Comparison of ENCODE assay signal across 1 cellular context in genomic region chr19:55228403-55229031, GRCh38.
TF ChIP-seq lines count a peak whose summit lies in the region.

A gene with protein sequence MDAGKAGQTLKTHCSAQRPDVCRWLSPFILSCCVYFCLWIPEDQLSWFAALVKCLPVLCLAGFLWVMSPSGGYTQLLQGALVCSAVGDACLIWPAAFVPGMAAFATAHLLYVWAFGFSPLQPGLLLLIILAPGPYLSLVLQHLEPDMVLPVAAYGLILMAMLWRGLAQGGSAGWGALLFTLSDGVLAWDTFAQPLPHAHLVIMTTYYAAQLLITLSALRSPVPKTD (minus strand): TSS chr19:55228763. CDS start chr19:55228741, 22 bp downstream.

TF ChIP-seq in HepG2, 621 proteins besides CTCF, POLR2A, EP300 and RAD21 (continued from another document and continues in another):
- TF ChIP-seq, protein P1, sequence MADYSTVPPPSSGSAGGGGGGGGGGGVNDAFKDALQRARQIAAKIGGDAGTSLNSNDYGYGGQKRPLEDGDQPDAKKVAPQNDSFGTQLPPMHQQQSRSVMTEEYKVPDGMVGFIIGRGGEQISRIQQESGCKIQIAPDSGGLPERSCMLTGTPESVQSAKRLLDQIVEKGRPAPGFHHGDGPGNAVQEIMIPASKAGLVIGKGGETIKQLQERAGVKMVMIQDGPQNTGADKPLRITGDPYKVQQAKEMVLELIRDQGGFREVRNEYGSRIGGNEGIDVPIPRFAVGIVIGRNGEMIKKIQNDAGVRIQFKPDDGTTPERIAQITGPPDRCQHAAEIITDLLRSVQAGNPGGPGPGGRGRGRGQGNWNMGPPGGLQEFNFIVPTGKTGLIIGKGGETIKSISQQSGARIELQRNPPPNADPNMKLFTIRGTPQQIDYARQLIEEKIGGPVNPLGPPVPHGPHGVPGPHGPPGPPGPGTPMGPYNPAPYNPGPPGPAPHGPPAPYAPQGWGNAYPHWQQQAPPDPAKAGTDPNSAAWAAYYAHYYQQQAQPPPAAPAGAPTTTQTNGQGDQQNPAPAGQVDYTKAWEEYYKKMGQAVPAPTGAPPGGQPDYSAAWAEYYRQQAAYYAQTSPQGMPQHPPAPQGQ (CRISPR knock-in tag; IDR thresholded peaks at IDR 0.05; ENCODE audit: borderline replicate concordance): peak; percentile 61; the same call in 1 of the 2 replicates
- TF ChIP-seq NFE2L1 (CRISPR knock-in tag; IDR thresholded peaks at IDR 0.05; ENCODE audit: borderline replicate concordance) (no peak), SETDB1 (CRISPR knock-in tag; IDR thresholded peaks at IDR 0.05; ENCODE audit: borderline replicate concordance) (no peak), SALL2 (CRISPR knock-in tag; IDR thresholded peaks at IDR 0.05) (no peak), NFE2 (CRISPR knock-in tag; IDR thresholded peaks at IDR 0.05) (no peak), FOXA3 (CRISPR knock-in tag; IDR thresholded peaks at IDR 0.05) (peak; percentile 69), XRCC5 (optimal IDR thresholded peaks at IDR 0.05; ENCODE audit: low read length) (peak; percentile 41), KDM2A (CRISPR knock-in tag; IDR thresholded peaks at IDR 0.05; ENCODE audit: borderline replicate concordance, low read depth) (no peak; the same call in 1 of the 2 replicates), ARID5B (CRISPR knock-in tag; IDR thresholded peaks at IDR 0.05) (peak; percentile 13; the same call in 1 of the 2 replicates), KLF9 (CRISPR knock-in tag; IDR thresholded peaks at IDR 0.05; ENCODE audit: low read depth) (no peak), ZNF24 (IDR thresholded peaks at IDR 0.05) (no peak), FOXC1 (CRISPR knock-in tag; IDR thresholded peaks at IDR 0.05; ENCODE audit: borderline replicate concordance) (peak; percentile 79; the same call in 1 of the 2 replicates), KAT2B (IDR thresholded peaks at IDR 0.05; ENCODE audit: borderline replicate concordance, low read depth, low read length) (no peak), ZSCAN29 (CRISPR knock-in tag; conservative IDR thresholded peaks at IDR 0.05) (peak; percentile 96), SMAD9 (CRISPR knock-in tag; IDR thresholded peaks at IDR 0.05) (no peak), HIC2 (CRISPR knock-in tag; IDR thresholded peaks at IDR 0.05; ENCODE audit: low read depth) (peak; percentile 90), ZFP41 (CRISPR knock-in tag; IDR thresholded peaks at IDR 0.05; ENCODE audit: borderline replicate concordance) (no peak), ZBTB42 (CRISPR knock-in tag; IDR thresholded peaks at IDR 0.05) (no peak), KDM6A (CRISPR knock-in tag; IDR thresholded peaks at IDR 0.05; ENCODE audit: low read depth) (0 out of 2 replicates have a peak, but pooled peaks have one; percentile 33), ISX (CRISPR knock-in tag; conservative IDR thresholded peaks at IDR 0.05) (no peak), ZNF232 (CRISPR knock-in tag; IDR thresholded peaks at IDR 0.05; ENCODE audit: borderline replicate concordance) (no peak), FOXP1 (IDR thresholded peaks at IDR 0.05) (no peak), FOXP1 (CRISPR knock-in tag; IDR thresholded peaks at IDR 0.05) (peak; percentile 41; the same call in 1 of the 2 replicates), CC2D1A (CRISPR knock-in tag; IDR thresholded peaks at IDR 0.05) (no peak), ZNF274 (CRISPR knock-in tag; IDR thresholded peaks at IDR 0.05) (no peak), MEIS2 (CRISPR knock-in tag; IDR thresholded peaks at IDR 0.05) (peak; percentile 70; the same call in 1 of the 2 replicates), GFI1 (CRISPR knock-in tag; IDR thresholded peaks at IDR 0.05; ENCODE audit: borderline replicate concordance) (no peak), RFX1 (IDR thresholded peaks at IDR 0.05) (no peak), DNMT3B (CRISPR knock-in tag; conservative IDR thresholded peaks at IDR 0.05) (no peak), BRF2 (CRISPR knock-in tag; IDR thresholded peaks at IDR 0.05) (no peak), ZNF704 (CRISPR knock-in tag; IDR thresholded peaks at IDR 0.05; ENCODE audit: borderline replicate concordance) (no peak), MIXL1 (CRISPR knock-in tag; IDR thresholded peaks at IDR 0.05) (0 out of 2 replicates have a peak, but pooled peaks have one; percentile 18), BCL6 (CRISPR knock-in tag; IDR thresholded peaks at IDR 0.05) (no peak), TBL1XR1 (IDR thresholded peaks at IDR 0.05; ENCODE audit: borderline replicate concordance, low read length, partially characterized antibody) (no peak), HOXA7 (CRISPR knock-in tag; IDR thresholded peaks at IDR 0.05) (no peak), ZNF792 (CRISPR knock-in tag; IDR thresholded peaks at IDR 0.05) (no peak), SIX4 (CRISPR knock-in tag; IDR thresholded peaks at IDR 0.05) (no peak), ZNF775 (CRISPR knock-in tag; IDR thresholded peaks at IDR 0.05; ENCODE audit: borderline replicate concordance) (no peak)
- TF ChIP-seq, protein P2, sequence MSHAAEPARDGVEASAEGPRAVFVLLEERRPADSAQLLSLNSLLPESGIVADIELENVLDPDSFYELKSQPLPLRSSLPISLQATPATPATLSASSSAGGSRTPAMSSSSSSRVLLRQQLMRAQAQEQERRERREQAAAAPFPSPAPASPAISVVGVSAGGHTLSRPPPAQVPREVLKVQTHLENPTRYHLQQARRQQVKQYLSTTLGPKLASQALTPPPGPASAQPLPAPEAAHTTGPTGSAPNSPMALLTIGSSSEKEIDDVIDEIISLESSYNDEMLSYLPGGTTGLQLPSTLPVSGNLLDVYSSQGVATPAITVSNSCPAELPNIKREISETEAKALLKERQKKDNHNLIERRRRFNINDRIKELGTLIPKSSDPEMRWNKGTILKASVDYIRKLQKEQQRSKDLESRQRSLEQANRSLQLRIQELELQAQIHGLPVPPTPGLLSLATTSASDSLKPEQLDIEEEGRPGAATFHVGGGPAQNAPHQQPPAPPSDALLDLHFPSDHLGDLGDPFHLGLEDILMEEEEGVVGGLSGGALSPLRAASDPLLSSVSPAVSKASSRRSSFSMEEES (CRISPR knock-in tag; IDR thresholded peaks at IDR 0.05): no peak
- TF ChIP-seq, protein P3, sequence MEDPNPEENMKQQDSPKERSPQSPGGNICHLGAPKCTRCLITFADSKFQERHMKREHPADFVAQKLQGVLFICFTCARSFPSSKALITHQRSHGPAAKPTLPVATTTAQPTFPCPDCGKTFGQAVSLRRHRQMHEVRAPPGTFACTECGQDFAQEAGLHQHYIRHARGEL (CRISPR knock-in tag; IDR thresholded peaks at IDR 0.05): no peak
- TF ChIP-seq, protein P4, sequence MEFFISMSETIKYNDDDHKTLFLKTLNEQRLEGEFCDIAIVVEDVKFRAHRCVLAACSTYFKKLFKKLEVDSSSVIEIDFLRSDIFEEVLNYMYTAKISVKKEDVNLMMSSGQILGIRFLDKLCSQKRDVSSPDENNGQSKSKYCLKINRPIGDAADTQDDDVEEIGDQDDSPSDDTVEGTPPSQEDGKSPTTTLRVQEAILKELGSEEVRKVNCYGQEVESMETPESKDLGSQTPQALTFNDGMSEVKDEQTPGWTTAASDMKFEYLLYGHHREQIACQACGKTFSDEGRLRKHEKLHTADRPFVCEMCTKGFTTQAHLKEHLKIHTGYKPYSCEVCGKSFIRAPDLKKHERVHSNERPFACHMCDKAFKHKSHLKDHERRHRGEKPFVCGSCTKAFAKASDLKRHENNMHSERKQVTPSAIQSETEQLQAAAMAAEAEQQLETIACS (CRISPR knock-in tag; IDR thresholded peaks at IDR 0.05): no peak
- TF ChIP-seq, protein P5, sequence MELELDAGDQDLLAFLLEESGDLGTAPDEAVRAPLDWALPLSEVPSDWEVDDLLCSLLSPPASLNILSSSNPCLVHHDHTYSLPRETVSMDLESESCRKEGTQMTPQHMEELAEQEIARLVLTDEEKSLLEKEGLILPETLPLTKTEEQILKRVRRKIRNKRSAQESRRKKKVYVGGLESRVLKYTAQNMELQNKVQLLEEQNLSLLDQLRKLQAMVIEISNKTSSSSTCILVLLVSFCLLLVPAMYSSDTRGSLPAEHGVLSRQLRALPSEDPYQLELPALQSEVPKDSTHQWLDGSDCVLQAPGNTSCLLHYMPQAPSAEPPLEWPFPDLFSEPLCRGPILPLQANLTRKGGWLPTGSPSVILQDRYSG (CRISPR knock-in tag; IDR thresholded peaks at IDR 0.05): no peak
- TF ChIP-seq, protein P6, sequence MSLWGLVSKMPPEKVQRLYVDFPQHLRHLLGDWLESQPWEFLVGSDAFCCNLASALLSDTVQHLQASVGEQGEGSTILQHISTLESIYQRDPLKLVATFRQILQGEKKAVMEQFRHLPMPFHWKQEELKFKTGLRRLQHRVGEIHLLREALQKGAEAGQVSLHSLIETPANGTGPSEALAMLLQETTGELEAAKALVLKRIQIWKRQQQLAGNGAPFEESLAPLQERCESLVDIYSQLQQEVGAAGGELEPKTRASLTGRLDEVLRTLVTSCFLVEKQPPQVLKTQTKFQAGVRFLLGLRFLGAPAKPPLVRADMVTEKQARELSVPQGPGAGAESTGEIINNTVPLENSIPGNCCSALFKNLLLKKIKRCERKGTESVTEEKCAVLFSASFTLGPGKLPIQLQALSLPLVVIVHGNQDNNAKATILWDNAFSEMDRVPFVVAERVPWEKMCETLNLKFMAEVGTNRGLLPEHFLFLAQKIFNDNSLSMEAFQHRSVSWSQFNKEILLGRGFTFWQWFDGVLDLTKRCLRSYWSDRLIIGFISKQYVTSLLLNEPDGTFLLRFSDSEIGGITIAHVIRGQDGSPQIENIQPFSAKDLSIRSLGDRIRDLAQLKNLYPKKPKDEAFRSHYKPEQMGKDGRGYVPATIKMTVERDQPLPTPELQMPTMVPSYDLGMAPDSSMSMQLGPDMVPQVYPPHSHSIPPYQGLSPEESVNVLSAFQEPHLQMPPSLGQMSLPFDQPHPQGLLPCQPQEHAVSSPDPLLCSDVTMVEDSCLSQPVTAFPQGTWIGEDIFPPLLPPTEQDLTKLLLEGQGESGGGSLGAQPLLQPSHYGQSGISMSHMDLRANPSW (CRISPR knock-in tag; IDR thresholded peaks at IDR 0.05; ENCODE audit: borderline replicate concordance): no peak
- TF ChIP-seq, protein P7, sequence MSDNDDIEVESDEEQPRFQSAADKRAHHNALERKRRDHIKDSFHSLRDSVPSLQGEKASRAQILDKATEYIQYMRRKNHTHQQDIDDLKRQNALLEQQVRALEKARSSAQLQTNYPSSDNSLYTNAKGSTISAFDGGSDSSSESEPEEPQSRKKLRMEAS (IDR thresholded peaks at IDR 0.05): peak; percentile 53; the same call in 1 of the 2 replicates
- TF ChIP-seq, protein P8, sequence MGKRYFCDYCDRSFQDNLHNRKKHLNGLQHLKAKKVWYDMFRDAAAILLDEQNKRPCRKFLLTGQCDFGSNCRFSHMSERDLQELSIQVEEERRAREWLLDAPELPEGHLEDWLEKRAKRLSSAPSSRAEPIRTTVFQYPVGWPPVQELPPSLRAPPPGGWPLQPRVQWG (CRISPR knock-in tag; IDR thresholded peaks at IDR 0.05; ENCODE audit: borderline replicate concordance, low read depth): no peak
